ENCODE assay signal across 18 cellular contexts in the genomic region with DNA sequence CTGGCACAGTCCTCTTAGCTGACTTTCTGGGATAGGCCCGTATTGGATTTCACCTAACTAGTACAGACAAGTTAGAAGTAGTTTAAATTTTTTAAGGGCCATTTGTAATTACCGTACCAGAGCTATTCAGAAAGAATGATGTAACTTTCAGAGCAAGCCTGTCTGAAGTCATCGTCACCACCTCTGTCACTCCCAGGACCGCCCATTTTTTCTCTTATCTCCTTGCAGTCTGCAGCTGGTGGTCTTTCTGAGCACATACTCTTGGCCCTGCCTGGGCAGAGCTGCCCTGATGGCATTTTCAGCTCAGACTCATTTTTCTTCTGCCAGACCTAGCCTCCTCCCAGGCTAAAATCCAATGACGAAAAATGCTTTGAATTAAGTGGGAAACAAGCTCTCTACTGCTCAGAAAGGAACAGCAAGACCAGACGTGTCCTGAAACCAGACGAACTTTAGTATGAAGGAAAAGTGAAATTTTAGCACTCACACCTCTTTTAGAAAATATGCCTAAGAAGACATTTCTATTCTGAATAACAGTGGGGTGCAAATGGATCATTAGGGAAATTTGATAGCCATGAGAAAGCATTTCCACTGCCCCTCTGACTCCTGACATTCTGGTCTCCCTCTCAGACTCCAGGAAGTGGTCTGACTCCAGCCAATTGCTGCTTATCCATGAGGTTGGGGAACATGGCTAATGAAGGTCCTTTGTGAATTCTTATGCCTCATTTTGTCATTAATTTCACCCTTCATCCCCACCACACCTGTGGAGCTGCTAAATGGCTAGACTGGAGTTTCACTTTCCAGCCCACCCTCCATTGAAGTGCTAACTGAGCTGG.
"Had no signal": no experiment of that assay in that cellular context is flagged by ENCODE, and none has a peak within 500 bp of the region (broad histone marks: within the 10 kb centered on the region; RNA-seq: fewer than 3 reads in every experiment).

No MANE protein-coding gene starts in this region.

- H3K27ac Mint-ChIP-seq: neural progenitor cell; stimulated activated effector memory CD8-positive, alpha-beta T cell treated with anti-CD3 and anti-CD28 coated beads, Interleukin-12 subunit alpha, Interleukin-12 subunit beta, amount 100 ng/mL, for 72 hours had no signal

- H3K4me1 ChIP-seq: ascending aorta, heart left ventricle, lower lobe of right lung, neural progenitor cell, thyroid gland, uterus had no signal

- H3K27me3 ChIP-seq: ascending aorta, cardiac muscle cell, heart left ventricle, neural progenitor cell, ovary, thyroid gland, uterus had no signal

- H2AFZ ChIP-seq: neural progenitor cell had no signal

- H3K27ac ChIP-seq: ascending aorta, cardiac muscle cell, heart left ventricle, lower lobe of right lung, neural progenitor cell, ovary, thyroid gland, uterus had no signal

- H3K9me3 ChIP-seq: ascending aorta, lower lobe of right lung, ovary, thyroid gland, uterus had no signal

- H3K4me3 ChIP-seq: ascending aorta, cardiac muscle cell, heart left ventricle, lower lobe of right lung, neural progenitor cell, ovary, thyroid gland, uterus had no signal

- H3K36me3 ChIP-seq: ascending aorta, cardiac muscle cell, heart left ventricle, lower lobe of right lung, neural progenitor cell, ovary, thyroid gland, uterus had no signal

- H3K4me2 ChIP-seq: neural progenitor cell had no signal

- H3K4me1 Mint-ChIP-seq: neural progenitor cell; stimulated activated effector memory CD8-positive, alpha-beta T cell treated with anti-CD3 and anti-CD28 coated beads, Interleukin-12 subunit alpha, Interleukin-12 subunit beta, amount 100 ng/mL, for 72 hours had no signal

- H3K36me3 Mint-ChIP-seq: neural progenitor cell; stimulated activated effector memory CD8-positive, alpha-beta T cell treated with anti-CD3 and anti-CD28 coated beads, Interleukin-12 subunit alpha, Interleukin-12 subunit beta, amount 100 ng/mL, for 72 hours had no signal

- H3K4me3 Mint-ChIP-seq: neural progenitor cell; stimulated activated effector memory CD8-positive, alpha-beta T cell treated with anti-CD3 and anti-CD28 coated beads, Interleukin-12 subunit alpha, Interleukin-12 subunit beta, amount 100 ng/mL, for 72 hours had no signal

- FAIRE-seq: colon, endometrium had no signal

- H3K9me3 Mint-ChIP-seq: neural progenitor cell had no signal

- DNase-seq: activated CD4-positive, alpha-beta T cell treated with anti-CD3 and anti-CD28 coated beads, Interleukin-2, amount 50 U/mL, for 1 hour; activated CD8-positive, alpha-beta memory T cell treated with anti-CD3 and anti-CD28 coated beads for 24 hours; activated naive CD4-positive, alpha-beta T cell; activated T-cell treated with anti-CD3 and anti-CD28 coated beads for 4 hours; foreskin melanocyte; heart left ventricle; left colon; lower lobe of right lung; ovary; stimulated activated CD4-positive, alpha-beta T cell treated with anti-CD3 and anti-CD28 coated beads, Interleukin-2, amount 100 ng/mL, for 24 hours; thyroid gland; uterus had no signal
